ENCODE assay signal across 1 cellular context in the genomic region with DNA sequence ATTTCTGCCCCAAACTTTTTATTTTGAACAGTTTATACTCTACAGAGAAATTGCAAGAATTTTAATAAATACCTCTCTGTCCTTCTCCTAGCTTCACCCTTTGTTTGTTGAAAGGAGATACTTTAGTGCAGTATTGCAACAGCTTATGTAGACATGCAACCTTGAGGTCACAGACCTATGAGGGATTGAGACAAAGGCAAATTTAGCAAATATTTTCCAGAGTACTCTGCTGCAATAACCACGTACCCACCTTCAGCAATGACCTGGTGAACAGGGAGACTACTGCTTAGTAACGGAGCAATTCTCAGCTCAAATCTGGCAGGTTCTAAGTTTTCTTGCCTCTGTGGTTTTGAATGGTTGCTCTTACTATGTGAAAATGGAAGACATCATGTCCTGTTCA.
TF ChIP-seq lines count a peak whose summit lies in the region.

No MANE protein-coding gene starts in this region.

TF ChIP-seq in HepG2, 621 proteins besides CTCF, POLR2A, EP300 and RAD21 (continued from another document):
- TF ChIP-seq ZHX2 (IDR thresholded peaks at IDR 0.05; ENCODE audit: low read depth) = no peak
- TF ChIP-seq ZHX2 (CRISPR knock-in tag; IDR thresholded peaks at IDR 0.05; ENCODE audit: borderline replicate concordance) = no peak
- TF ChIP-seq GPN1 (CRISPR knock-in tag; IDR thresholded peaks at IDR 0.05; ENCODE audit: borderline replicate concordance) = no peak
- TF ChIP-seq NCOA5 (CRISPR knock-in tag; IDR thresholded peaks at IDR 0.05) = no peak
- no peak for TF ChIP-seq CREB1 (IDR thresholded peaks at IDR 0.05)
- TF ChIP-seq CREB1 (CRISPR knock-in tag; IDR thresholded peaks at IDR 0.05) = peak; percentile 64; the same call in 1 of the 2 replicates
- TF ChIP-seq, protein P1, sequence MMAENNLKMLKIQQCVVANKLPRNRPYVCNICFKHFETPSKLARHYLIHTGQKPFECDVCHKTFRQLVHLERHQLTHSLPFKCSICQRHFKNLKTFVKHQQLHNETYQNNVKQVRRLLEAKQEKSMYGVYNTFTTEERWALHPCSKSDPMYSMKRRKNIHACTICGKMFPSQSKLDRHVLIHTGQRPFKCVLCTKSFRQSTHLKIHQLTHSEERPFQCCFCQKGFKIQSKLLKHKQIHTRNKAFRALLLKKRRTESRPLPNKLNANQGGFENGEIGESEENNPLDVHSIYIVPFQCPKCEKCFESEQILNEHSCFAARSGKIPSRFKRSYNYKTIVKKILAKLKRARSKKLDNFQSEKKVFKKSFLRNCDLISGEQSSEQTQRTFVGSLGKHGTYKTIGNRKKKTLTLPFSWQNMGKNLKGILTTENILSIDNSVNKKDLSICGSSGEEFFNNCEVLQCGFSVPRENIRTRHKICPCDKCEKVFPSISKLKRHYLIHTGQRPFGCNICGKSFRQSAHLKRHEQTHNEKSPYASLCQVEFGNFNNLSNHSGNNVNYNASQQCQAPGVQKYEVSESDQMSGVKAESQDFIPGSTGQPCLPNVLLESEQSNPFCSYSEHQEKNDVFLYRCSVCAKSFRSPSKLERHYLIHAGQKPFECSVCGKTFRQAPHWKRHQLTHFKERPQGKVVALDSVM (CRISPR knock-in tag; IDR thresholded peaks at IDR 0.05) = 0 out of 2 replicates have a peak, but pooled peaks have one; percentile 21
- TF ChIP-seq, protein P2, sequence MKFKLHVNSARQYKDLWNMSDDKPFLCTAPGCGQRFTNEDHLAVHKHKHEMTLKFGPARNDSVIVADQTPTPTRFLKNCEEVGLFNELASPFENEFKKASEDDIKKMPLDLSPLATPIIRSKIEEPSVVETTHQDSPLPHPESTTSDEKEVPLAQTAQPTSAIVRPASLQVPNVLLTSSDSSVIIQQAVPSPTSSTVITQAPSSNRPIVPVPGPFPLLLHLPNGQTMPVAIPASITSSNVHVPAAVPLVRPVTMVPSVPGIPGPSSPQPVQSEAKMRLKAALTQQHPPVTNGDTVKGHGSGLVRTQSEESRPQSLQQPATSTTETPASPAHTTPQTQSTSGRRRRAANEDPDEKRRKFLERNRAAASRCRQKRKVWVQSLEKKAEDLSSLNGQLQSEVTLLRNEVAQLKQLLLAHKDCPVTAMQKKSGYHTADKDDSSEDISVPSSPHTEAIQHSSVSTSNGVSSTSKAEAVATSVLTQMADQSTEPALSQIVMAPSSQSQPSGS (CRISPR knock-in tag; IDR thresholded peaks at IDR 0.05) = peak; percentile 84; the same call in 1 of the 2 replicates
- peak; percentile 88 for TF ChIP-seq FOXO1 (CRISPR knock-in tag; IDR thresholded peaks at IDR 0.05)
- TF ChIP-seq RCOR2 (CRISPR knock-in tag; IDR thresholded peaks at IDR 0.05) = peak; percentile 86
- TF ChIP-seq GABPA (IDR thresholded peaks at IDR 0.05; ENCODE audit: low read depth, low read length) = no peak
- TF ChIP-seq GABPA (CRISPR knock-in tag; IDR thresholded peaks at IDR 0.05; ENCODE audit: low read depth) = no peak
- peak; percentile 32 for TF ChIP-seq ZEB1 (IDR thresholded peaks at IDR 0.05; ENCODE audit: insufficient replicate concordance, low read depth)
- peak; percentile 66; the same call in 1 of the 2 replicates for TF ChIP-seq IRF2 (CRISPR knock-in tag; IDR thresholded peaks at IDR 0.05)
- peak; percentile 54; the same call in 1 of the 2 replicates for TF ChIP-seq KDM3A (CRISPR knock-in tag; IDR thresholded peaks at IDR 0.05; ENCODE audit: low read depth)
- peak; percentile 96 for TF ChIP-seq NR2F6 (IDR thresholded peaks at IDR 0.05)
- TF ChIP-seq NR2F6 (CRISPR knock-in tag; IDR thresholded peaks at IDR 0.05) = peak; percentile 95
- no peak for TF ChIP-seq ZNF24 (IDR thresholded peaks at IDR 0.05)
- peak; percentile 18; the same call in 1 of the 2 replicates for TF ChIP-seq ELF1 (CRISPR knock-in tag; IDR thresholded peaks at IDR 0.05)
- TF ChIP-seq, protein P3, sequence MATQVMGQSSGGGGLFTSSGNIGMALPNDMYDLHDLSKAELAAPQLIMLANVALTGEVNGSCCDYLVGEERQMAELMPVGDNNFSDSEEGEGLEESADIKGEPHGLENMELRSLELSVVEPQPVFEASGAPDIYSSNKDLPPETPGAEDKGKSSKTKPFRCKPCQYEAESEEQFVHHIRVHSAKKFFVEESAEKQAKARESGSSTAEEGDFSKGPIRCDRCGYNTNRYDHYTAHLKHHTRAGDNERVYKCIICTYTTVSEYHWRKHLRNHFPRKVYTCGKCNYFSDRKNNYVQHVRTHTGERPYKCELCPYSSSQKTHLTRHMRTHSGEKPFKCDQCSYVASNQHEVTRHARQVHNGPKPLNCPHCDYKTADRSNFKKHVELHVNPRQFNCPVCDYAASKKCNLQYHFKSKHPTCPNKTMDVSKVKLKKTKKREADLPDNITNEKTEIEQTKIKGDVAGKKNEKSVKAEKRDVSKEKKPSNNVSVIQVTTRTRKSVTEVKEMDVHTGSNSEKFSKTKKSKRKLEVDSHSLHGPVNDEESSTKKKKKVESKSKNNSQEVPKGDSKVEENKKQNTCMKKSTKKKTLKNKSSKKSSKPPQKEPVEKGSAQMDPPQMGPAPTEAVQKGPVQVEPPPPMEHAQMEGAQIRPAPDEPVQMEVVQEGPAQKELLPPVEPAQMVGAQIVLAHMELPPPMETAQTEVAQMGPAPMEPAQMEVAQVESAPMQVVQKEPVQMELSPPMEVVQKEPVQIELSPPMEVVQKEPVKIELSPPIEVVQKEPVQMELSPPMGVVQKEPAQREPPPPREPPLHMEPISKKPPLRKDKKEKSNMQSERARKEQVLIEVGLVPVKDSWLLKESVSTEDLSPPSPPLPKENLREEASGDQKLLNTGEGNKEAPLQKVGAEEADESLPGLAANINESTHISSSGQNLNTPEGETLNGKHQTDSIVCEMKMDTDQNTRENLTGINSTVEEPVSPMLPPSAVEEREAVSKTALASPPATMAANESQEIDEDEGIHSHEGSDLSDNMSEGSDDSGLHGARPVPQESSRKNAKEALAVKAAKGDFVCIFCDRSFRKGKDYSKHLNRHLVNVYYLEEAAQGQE (IDR thresholded peaks at IDR 0.05; ENCODE audit: borderline replicate concordance in 1 of 2, low read depth in 1 of 2, low read length in 2 of 2) = peak in 1 of 2 experiments; percentile 49; a peak in 1 of 4 replicates
- TF ChIP-seq, protein P4, sequence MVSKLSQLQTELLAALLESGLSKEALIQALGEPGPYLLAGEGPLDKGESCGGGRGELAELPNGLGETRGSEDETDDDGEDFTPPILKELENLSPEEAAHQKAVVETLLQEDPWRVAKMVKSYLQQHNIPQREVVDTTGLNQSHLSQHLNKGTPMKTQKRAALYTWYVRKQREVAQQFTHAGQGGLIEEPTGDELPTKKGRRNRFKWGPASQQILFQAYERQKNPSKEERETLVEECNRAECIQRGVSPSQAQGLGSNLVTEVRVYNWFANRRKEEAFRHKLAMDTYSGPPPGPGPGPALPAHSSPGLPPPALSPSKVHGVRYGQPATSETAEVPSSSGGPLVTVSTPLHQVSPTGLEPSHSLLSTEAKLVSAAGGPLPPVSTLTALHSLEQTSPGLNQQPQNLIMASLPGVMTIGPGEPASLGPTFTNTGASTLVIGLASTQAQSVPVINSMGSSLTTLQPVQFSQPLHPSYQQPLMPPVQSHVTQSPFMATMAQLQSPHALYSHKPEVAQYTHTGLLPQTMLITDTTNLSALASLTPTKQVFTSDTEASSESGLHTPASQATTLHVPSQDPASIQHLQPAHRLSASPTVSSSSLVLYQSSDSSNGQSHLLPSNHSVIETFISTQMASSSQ (IDR thresholded peaks at IDR 0.05; ENCODE audit: low read depth) = peak; percentile 92
- TF ChIP-seq, protein P4 (CRISPR knock-in tag; IDR thresholded peaks at IDR 0.05; ENCODE audit: borderline replicate concordance) = peak; percentile 94
- TF ChIP-seq ZNF878 (CRISPR knock-in tag; IDR thresholded peaks at IDR 0.05) = peak; percentile 38; the same call in 1 of the 2 replicates
- peak; percentile 77; the same call in 1 of the 2 replicates for TF ChIP-seq NFKBIZ (CRISPR knock-in tag; IDR thresholded peaks at IDR 0.05)
- peak; percentile 65 for TF ChIP-seq ZNF12 (CRISPR knock-in tag; IDR thresholded peaks at IDR 0.05)
- TF ChIP-seq, protein P5, sequence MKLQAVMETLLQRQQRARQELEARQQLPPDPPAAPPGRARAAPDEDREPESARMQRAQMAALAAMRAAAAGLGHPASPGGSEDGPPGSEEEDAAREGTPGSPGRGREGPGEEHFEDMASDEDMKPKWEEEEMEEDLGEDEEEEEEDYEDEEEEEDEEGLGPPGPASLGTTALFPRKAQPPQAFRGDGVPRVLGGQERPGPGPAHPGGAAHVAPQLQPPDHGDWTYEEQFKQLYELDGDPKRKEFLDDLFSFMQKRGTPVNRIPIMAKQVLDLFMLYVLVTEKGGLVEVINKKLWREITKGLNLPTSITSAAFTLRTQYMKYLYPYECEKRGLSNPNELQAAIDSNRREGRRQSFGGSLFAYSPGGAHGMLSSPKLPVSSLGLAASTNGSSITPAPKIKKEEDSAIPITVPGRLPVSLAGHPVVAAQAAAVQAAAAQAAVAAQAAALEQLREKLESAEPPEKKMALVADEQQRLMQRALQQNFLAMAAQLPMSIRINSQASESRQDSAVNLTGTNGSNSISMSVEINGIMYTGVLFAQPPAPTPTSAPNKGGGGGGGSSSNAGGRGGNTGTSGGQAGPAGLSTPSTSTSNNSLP (IDR thresholded peaks at IDR 0.05; ENCODE audit: low read depth, low read length) = peak; percentile 72
